Comparison of ENCODE assay signal across 8 cellular contexts in genomic region chr1:194295690-194296089, GRCh38.
A peak's percentile ranks its signal among the peaks of the same experiment; 100 is the strongest.
DNase-seq lines count a peak whose midpoint lies in the region; ATAC-seq and TF ChIP-seq lines count a peak whose summit lies in the region.

No MANE protein-coding gene starts in this region.

- WGBS in esophagus muscularis mucosa: 42% methylated on average over 1 of the region's 1 CpG

- H3K27me3 ChIP-seq in Panc1 (ENCODE audit: control insufficient read depth, insufficient read depth, low read length) (no peaks in the 10 kb centered on the region), esophagus muscularis mucosa (no peaks in the 10 kb centered on the region)

- H3K4me1 ChIP-seq in Panc1 (ENCODE audit: control insufficient read depth, insufficient read depth, low read length): no peaks in the 10 kb centered on the region
- H3K4me1 ChIP-seq in esophagus muscularis mucosa: no peaks in the 10 kb centered on the region

- CTCF ChIA-PET in Panc1 (lab: Charles Lee): no interaction called here

- peak; percentile 93 for ATAC-seq in GM21367 (IDR thresholded peaks at IDR 0.05; ENCODE audit: unreplicated experiment)
- ATAC-seq in HG03521 (IDR thresholded peaks at IDR 0.05; ENCODE audit: unreplicated experiment): peak; percentile 89
- ATAC-seq in Panc1: no peak

- no peaks in the 10 kb centered on the region for H3K9me3 ChIP-seq in Panc1 (ENCODE audit: control insufficient read depth, insufficient read depth, low read depth, low read length)
- no peaks in the 10 kb centered on the region for H3K9me3 ChIP-seq in esophagus muscularis mucosa

- TF ChIP-seq EP300 in esophagus muscularis mucosa (IDR thresholded peaks at IDR 0.05): no peak

- in situ Hi-C loops in Panc1 (cut with HindIII; ENCODE audit: low pct_unique_long_range_greater_than_20kb, low sequenced_read_pairs): no loop called here

- H3K4me3 ChIP-seq in Panc1 (ENCODE audit: low read depth in 2 of 2, low read length in 2 of 2) (no peak overlapping the region), esophagus muscularis mucosa (no peak overlapping the region)

- TF ChIP-seq POLR2A in esophagus muscularis mucosa (IDR thresholded peaks at IDR 0.05; ENCODE audit: low read depth): no peak

- TF ChIP-seq CTCF in Panc1 (IDR thresholded peaks at IDR 0.05) (peak; percentile 41), esophagus muscularis mucosa (IDR thresholded peaks at IDR 0.05) (peak; percentile 36 to 62 (median 52)), progenitor cell of endocrine pancreas (IDR thresholded peaks at IDR 0.05; ENCODE audit: unreplicated experiment) (peak; percentile 71)

- H3K4me1 Mint-ChIP-seq in progenitor cell of endocrine pancreas (ENCODE audit: low read depth): peaks cover 2% of the 10 kb centered on the region

- POLR2A ChIA-PET in Panc1 (lab: Charles Lee): no interaction called here

- DNase-seq in SHP77 (lab: John Stamatoyannopoulos, UW): peak; percentile 10 to 29
- DNase-seq in SHP77 treated with DMSO at 0.1 percent for 48 hours (lab: John Stamatoyannopoulos, UW): no peak
- no peak for DNase-seq in Panc1 (ENCODE audit: low read depth, low spot score)
- DNase-seq in esophagus muscularis mucosa (ENCODE audit: extremely low spot score): no peak
- DNase-seq in progenitor cell of endocrine pancreas (ENCODE audit: low spot score, unreplicated experiment): no peak
- no peak for DNase-seq in NCI-H2227 treated with DMSO at 0.1 percent for 48 hours (lab: John Stamatoyannopoulos, UW)

- no peaks in the 10 kb centered on the region for H3K27me3 Mint-ChIP-seq in progenitor cell of endocrine pancreas

- H3K36me3 ChIP-seq in Panc1 (ENCODE audit: control insufficient read depth, insufficient read depth, low read length) (no peaks in the 10 kb centered on the region), esophagus muscularis mucosa (no peaks in the 10 kb centered on the region)

- intact Hi-C loops in Panc1 (cut with micrococcal nuclease; ENCODE audit: unreplicated experiment) (no loop called here), esophagus muscularis mucosa (cut with DNase I) (loop anchor here (5.0 kb wide), 1 partner anchor 1113 kb away; no protein-coding TSS in a partner anchor)

- no peak overlapping the region for H3K4me3 Mint-ChIP-seq in progenitor cell of endocrine pancreas (ENCODE audit: low read depth)

- no peak overlapping the region for H3K27ac ChIP-seq in Panc1 (ENCODE audit: low read length)
- no peak overlapping the region for H3K27ac ChIP-seq in esophagus muscularis mucosa (replicated peaks in 1 of 4)

- no peaks in the 10 kb centered on the region for H3K9me3 Mint-ChIP-seq in progenitor cell of endocrine pancreas (ENCODE audit: low read depth)

- BruUV-seq in Panc1 (replicated peaks; lab: Mats Ljungman, UMichigan): no TSS peak

- H3K27ac Mint-ChIP-seq in progenitor cell of endocrine pancreas: no peak overlapping the region

- no peaks in the 10 kb centered on the region for H3K36me3 Mint-ChIP-seq in progenitor cell of endocrine pancreas (ENCODE audit: insufficient read depth)

Comparison
In these comparisons a context has a peak if more than half of its experiments do, and no peak if none do; other contexts are left out.
1. DNase-seq: peak in SHP77 (2 of 2); none in SHP77 treated with DMSO at 0.1 percent for 48 hours (single experiment), Panc1 (single experiment), esophagus muscularis mucosa (single experiment), progenitor cell of endocrine pancreas (single experiment) and NCI-H2227 treated with DMSO at 0.1 percent for 48 hours (single experiment).
2. Peak in every context shown above with its lines, with median percentiles within 50 percentile points of each other: CTCF ChIP-seq.